In the genomic region with DNA sequence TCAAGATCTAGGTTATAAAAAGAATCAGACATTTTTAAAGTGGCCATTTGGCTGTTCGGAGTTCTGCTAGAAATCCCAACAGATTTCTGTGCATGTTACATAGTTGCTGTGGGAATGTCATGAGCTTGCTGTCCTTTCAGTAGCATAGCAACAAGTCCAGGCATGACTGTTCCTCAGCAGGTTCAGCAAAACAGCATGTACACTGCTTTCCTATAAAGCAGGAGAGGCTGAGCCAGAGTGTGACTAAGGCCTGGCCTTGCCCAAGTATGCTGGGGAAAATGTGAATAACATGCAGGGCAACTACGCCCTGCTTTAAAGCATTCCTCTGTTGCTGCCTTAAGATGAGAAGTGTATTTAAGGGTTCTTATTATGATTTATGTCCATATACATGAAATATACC, we compare ENCODE assay signal across 1 cellular context.
TF ChIP-seq lines count a peak whose summit lies in the region.

No MANE protein-coding gene starts in this region.

TF ChIP-seq in HepG2, 621 proteins besides CTCF, POLR2A, EP300 and RAD21 (continued from another document):
- TF ChIP-seq, protein P1, sequence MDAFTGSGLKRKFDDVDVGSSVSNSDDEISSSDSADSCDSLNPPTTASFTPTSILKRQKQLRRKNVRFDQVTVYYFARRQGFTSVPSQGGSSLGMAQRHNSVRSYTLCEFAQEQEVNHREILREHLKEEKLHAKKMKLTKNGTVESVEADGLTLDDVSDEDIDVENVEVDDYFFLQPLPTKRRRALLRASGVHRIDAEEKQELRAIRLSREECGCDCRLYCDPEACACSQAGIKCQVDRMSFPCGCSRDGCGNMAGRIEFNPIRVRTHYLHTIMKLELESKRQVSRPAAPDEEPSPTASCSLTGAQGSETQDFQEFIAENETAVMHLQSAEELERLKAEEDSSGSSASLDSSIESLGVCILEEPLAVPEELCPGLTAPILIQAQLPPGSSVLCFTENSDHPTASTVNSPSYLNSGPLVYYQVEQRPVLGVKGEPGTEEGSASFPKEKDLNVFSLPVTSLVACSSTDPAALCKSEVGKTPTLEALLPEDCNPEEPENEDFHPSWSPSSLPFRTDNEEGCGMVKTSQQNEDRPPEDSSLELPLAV (CRISPR knock-in tag; conservative IDR thresholded peaks at IDR 0.05; ENCODE audit: low read depth) = no peak
- TF ChIP-seq ISX (CRISPR knock-in tag; conservative IDR thresholded peaks at IDR 0.05) (no peak), ATAD3A (CRISPR knock-in tag; IDR thresholded peaks at IDR 0.05) (no peak), ZNF317 (CRISPR knock-in tag; IDR thresholded peaks at IDR 0.05) (no peak), RXRB (CRISPR knock-in tag; IDR thresholded peaks at IDR 0.05; ENCODE audit: borderline replicate concordance) (no peak), ERF (CRISPR knock-in tag; IDR thresholded peaks at IDR 0.05) (no peak), ZNF460 (CRISPR knock-in tag; IDR thresholded peaks at IDR 0.05; ENCODE audit: borderline replicate concordance) (no peak), RBFOX2 (IDR thresholded peaks at IDR 0.05; ENCODE audit: low read depth, low read length) (no peak), SRF (IDR thresholded peaks at IDR 0.05; ENCODE audit: low read depth, low read length) (no peak)
- TF ChIP-seq, protein P2, sequence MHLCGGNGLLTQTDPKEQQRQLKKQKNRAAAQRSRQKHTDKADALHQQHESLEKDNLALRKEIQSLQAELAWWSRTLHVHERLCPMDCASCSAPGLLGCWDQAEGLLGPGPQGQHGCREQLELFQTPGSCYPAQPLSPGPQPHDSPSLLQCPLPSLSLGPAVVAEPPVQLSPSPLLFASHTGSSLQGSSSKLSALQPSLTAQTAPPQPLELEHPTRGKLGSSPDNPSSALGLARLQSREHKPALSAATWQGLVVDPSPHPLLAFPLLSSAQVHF (CRISPR knock-in tag; IDR thresholded peaks at IDR 0.05) = no peak
- TF ChIP-seq, protein P3, sequence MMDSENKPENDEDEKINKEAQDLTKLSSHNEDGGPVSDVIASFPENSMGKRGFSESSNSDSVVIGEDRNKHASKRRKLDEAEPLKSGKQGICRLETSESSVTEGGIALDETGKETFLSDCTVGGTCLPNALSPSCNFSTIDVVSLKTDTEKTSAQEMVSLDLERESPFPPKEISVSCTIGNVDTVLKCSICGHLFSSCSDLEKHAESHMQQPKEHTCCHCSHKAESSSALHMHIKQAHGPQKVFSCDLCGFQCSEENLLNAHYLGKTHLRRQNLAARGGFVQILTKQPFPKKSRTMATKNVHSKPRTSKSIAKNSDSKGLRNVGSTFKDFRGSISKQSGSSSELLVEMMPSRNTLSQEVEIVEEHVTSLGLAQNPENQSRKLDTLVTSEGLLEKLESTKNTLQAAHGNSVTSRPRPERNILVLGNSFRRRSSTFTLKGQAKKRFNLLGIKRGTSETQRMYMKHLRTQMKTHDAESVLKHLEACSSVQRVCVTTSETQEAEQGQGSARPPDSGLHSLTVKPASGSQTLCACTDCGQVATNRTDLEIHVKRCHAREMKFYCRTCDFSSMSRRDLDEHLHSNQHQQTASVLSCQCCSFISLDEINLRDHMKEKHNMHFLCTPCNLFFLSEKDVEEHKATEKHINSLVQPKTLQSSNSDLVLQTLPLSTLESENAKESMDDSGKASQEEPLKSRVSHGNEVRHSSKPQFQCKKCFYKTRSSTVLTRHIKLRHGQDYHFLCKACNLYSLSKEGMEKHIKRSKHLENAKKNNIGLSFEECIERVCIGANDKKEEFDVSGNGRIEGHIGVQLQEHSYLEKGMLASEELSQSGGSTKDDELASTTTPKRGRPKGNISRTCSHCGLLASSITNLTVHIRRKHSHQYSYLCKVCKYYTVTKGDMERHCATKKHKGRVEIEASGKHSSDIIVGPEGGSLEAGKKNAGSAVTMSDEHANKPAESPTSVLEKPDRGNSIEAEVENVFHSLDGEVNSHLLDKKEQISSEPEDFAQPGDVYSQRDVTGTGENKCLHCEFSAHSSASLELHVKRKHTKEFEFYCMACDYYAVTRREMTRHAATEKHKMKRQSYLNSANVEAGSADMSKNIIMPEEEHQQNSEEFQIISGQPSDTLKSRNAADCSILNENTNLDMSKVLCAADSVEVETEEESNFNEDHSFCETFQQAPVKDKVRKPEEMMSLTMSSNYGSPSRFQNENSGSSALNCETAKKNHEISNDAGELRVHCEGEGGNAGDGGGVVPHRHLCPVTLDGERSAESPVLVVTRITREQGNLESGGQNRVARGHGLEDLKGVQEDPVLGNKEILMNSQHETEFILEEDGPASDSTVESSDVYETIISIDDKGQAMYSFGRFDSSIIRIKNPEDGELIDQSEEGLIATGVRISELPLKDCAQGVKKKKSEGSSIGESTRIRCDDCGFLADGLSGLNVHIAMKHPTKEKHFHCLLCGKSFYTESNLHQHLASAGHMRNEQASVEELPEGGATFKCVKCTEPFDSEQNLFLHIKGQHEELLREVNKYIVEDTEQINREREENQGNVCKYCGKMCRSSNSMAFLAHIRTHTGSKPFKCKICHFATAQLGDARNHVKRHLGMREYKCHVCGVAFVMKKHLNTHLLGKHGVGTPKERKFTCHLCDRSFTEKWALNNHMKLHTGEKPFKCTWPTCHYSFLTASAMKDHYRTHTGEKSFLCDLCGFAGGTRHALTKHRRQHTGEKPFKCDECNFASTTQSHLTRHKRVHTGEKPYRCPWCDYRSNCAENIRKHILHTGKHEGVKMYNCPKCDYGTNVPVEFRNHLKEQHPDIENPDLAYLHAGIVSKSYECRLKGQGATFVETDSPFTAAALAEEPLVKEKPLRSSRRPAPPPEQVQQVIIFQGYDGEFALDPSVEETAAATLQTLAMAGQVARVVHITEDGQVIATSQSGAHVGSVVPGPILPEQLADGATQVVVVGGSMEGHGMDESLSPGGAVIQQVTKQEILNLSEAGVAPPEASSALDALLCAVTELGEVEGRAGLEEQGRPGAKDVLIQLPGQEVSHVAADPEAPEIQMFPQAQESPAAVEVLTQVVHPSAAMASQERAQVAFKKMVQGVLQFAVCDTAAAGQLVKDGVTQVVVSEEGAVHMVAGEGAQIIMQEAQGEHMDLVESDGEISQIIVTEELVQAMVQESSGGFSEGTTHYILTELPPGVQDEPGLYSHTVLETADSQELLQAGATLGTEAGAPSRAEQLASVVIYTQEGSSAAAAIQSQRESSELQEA (CRISPR knock-in tag; IDR thresholded peaks at IDR 0.05; ENCODE audit: not compliant biosample characterization) = no peak
- TF ChIP-seq, protein P4, sequence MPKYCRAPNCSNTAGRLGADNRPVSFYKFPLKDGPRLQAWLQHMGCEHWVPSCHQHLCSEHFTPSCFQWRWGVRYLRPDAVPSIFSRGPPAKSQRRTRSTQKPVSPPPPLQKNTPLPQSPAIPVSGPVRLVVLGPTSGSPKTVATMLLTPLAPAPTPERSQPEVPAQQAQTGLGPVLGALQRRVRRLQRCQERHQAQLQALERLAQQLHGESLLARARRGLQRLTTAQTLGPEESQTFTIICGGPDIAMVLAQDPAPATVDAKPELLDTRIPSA (CRISPR knock-in tag; IDR thresholded peaks at IDR 0.05; ENCODE audit: borderline replicate concordance) = no peak
- TF ChIP-seq, protein P5, sequence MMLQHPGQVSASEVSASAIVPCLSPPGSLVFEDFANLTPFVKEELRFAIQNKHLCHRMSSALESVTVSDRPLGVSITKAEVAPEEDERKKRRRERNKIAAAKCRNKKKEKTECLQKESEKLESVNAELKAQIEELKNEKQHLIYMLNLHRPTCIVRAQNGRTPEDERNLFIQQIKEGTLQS (CRISPR knock-in tag; IDR thresholded peaks at IDR 0.05) = no peak
